In genomic region chr17:48500435-48501426, GRCh38 we compare ENCODE assay signal across 1 cellular context.
TF ChIP-seq lines count a peak whose summit lies in the region.

No MANE protein-coding gene starts in this region.

TF ChIP-seq in H1, 55 proteins besides CTCF, POLR2A, EP300 and RAD21:
- TF ChIP-seq SUZ12 (IDR thresholded peaks at IDR 0.05; ENCODE audit: low read length) = no peak
- no peak for TF ChIP-seq SIN3A (conservative IDR thresholded peaks at IDR 0.05 in 1 of 2, IDR thresholded peaks at IDR 0.05 in 1 of 2; ENCODE audit: low read depth in 1 of 2, low read length in 2 of 2)
- TF ChIP-seq KDM1A (IDR thresholded peaks at IDR 0.05; ENCODE audit: borderline replicate concordance, low read length) = no peak
- TF ChIP-seq HDAC6 (IDR thresholded peaks at IDR 0.05; ENCODE audit: low read depth, low read length) = no peak
- TF ChIP-seq GTF2F1 (IDR thresholded peaks at IDR 0.05; ENCODE audit: borderline replicate concordance, low read depth, low read length) = no peak
- no peak for TF ChIP-seq SP1 (IDR thresholded peaks at IDR 0.05; ENCODE audit: low read depth, low read length)
- no peak for TF ChIP-seq BACH1 (IDR thresholded peaks at IDR 0.05; ENCODE audit: low read length)
- TF ChIP-seq BCL11A (IDR thresholded peaks at IDR 0.05; ENCODE audit: low read depth in 2 of 2, low read length in 2 of 2) = no peak
- no peak for TF ChIP-seq CEBPB (IDR thresholded peaks at IDR 0.05; ENCODE audit: low read depth, low read length)
